16 cellular contexts compared by ENCODE assay signal in the genomic region with DNA sequence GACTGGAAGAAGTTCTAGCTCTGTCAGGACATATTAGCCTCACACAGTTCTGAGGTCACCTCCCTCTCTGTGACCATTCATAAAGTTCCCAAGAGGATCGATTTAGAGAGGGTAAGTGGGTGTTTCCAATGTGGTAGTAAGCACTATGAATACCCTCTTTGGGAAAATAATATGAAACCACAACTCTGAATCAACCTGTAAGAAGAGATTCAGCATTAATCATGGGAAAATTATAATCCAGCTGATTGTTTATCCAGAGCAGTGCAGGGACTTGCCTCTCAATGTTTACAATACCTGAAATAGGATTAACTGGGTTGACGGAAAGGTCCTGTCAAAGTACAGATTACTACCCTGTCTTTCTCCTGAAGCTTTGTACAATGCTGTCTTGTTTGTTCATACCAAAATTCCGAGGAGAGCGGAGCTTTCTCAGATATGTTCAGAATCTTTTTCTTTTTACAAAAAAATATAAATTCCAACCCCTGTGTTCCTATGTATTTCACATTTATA.
DNase-seq lines count a peak whose midpoint lies in the region; ATAC-seq, FAIRE-seq and TF ChIP-seq lines count a peak whose summit lies in the region.
"Had no signal": no experiment of that assay in that cellular context is flagged by ENCODE, and none has a peak within 500 bp of the region (broad histone marks: within the 10 kb centered on the region; RNA-seq: fewer than 3 reads in every experiment).

No MANE protein-coding gene starts in this region.

- H3K36me3 Mint-ChIP-seq in astrocyte (ENCODE audit: low read depth, unreplicated experiment): no peaks in the 10 kb centered on the region
- H3K36me3 Mint-ChIP-seq: CD4-positive, alpha-beta memory T cell had no signal

- H3K9me3 ChIP-seq in astrocyte (ENCODE audit: insufficient read depth, low read depth, low read length): no peaks in the 10 kb centered on the region
- no peaks in the 10 kb centered on the region for H3K9me3 ChIP-seq in HepG2 (ENCODE audit: low read length)
- no peaks in the 10 kb centered on the region for H3K9me3 ChIP-seq in upper lobe of left lung
- H3K9me3 ChIP-seq: BE2C, MG63 had no signal

- H3K27ac ChIP-seq in astrocyte (ENCODE audit: low read depth, low read length): no peak overlapping the region
- no peak overlapping the region for H3K27ac ChIP-seq in HepG2 (ENCODE audit: extremely low read length, insufficient read depth, low read length)
- no peak overlapping the region for H3K27ac ChIP-seq in upper lobe of left lung

- POLR2A ChIA-PET in HepG2 (lab: Yijun Ruan, JAX): no interaction called here

- DNase-seq in HuH-7.5 (ENCODE audit: low spot score) (peak; percentile 12), astrocyte (ENCODE audit: low read depth) (peak; percentile 7), HepG2 (ENCODE audit: low spot score) (no peak), upper lobe of left lung (no peak), epidermal melanocyte (ENCODE audit: insufficient read length, low spot score) (no peak)
- DNase-seq in NK-92 treated with Interleukin-12 subunit alpha and Interleukin-12 subunit beta, amount 100 ng/mL, for 24 hours (lab: John Stamatoyannopoulos, UW): no peak
- DNase-seq: BE2C; CD4-positive, alpha-beta memory T cell; KBM-7; MG63; NCI-H1092 treated with DMSO at 0.1 percent for 48 hours; NCI-H187 treated with DMSO at 0.1 percent for 48 hours; NCI-H2171; NCI-H774; SW 1271 had no signal

- H3K27me3 ChIP-seq in astrocyte (ENCODE audit: insufficient read depth, low read length): no peaks in the 10 kb centered on the region
- H3K27me3 ChIP-seq in HepG2 (ENCODE audit: control insufficient read depth in 1 of 2, insufficient read depth in 2 of 2, low read length in 2 of 2): no peaks in the 10 kb centered on the region
- H3K27me3 ChIP-seq in upper lobe of left lung: no peaks in the 10 kb centered on the region
- H3K27me3 ChIP-seq: BE2C, MG63 had no signal

- TF ChIP-seq RAD21 in HepG2 (CRISPR knock-in tag; IDR thresholded peaks at IDR 0.05): no peak

- H3K9ac ChIP-seq in astrocyte (ENCODE audit: low read length) (no peak overlapping the region), HepG2 (ENCODE audit: insufficient read depth, low read depth, low read length) (no peak overlapping the region)

- WGBS in HepG2 (ENCODE audit: low lambda C conversion rate): 6% methylated on average over 4 of the region's 4 CpGs
- 73 to 74% methylated on average over 4 of the region's 4 CpGs for WGBS in upper lobe of left lung, 2 donors

- H3K79me2 ChIP-seq in astrocyte (ENCODE audit: insufficient read depth, low read length) (no peaks in the 10 kb centered on the region), HepG2 (ENCODE audit: insufficient read depth, low read length) (no peaks in the 10 kb centered on the region)

- no peak overlapping the region for H3K4me3 ChIP-seq in astrocyte (ENCODE audit: insufficient read depth, low read depth, low read length)
- H3K4me3 ChIP-seq in HepG2 (replicated peaks in 1 of 3; ENCODE audit: insufficient read depth in 1 of 3, low read depth in 2 of 3, low read length in 3 of 3): no peak overlapping the region
- H3K4me3 ChIP-seq in upper lobe of left lung: no peak overlapping the region
- H3K4me3 ChIP-seq: MG63 had no signal

- FAIRE-seq in astrocyte (lab: Jason Lieb, UNC) (no peak), HepG2 (lab: Jason Lieb, UNC) (no peak)

- no peaks in the 10 kb centered on the region for H3K27me3 Mint-ChIP-seq in astrocyte (ENCODE audit: low read depth, unreplicated experiment)

- no peak overlapping the region for H3K4me3 Mint-ChIP-seq in astrocyte (ENCODE audit: unreplicated experiment)
- H3K4me3 Mint-ChIP-seq: CD4-positive, alpha-beta memory T cell had no signal

- H3K4me1 ChIP-seq in astrocyte (ENCODE audit: insufficient read depth, low read length) (no peaks in the 10 kb centered on the region), HepG2 (ENCODE audit: insufficient read depth, low read length) (no peaks in the 10 kb centered on the region), upper lobe of left lung (no peaks in the 10 kb centered on the region)
- H3K4me1 ChIP-seq: BE2C had no signal

- TF ChIP-seq POLR2A in HepG2 (IDR thresholded peaks at IDR 0.05; ENCODE audit: insufficient read depth in 1 of 2, low read depth in 2 of 2, low read length in 2 of 2): no peak
- no peak for TF ChIP-seq POLR2A in upper lobe of left lung (IDR thresholded peaks at IDR 0.05)

- no peaks in the 10 kb centered on the region for H4K20me1 ChIP-seq in astrocyte (ENCODE audit: insufficient read depth, low read length)
- no peaks in the 10 kb centered on the region for H4K20me1 ChIP-seq in HepG2 (ENCODE audit: insufficient read depth, low read length)

- no peak overlapping the region for H3K27ac Mint-ChIP-seq in astrocyte (ENCODE audit: unreplicated experiment)
- H3K27ac Mint-ChIP-seq: CD4-positive, alpha-beta memory T cell had no signal

- CTCF ChIA-PET in HepG2 (lab: Yijun Ruan, JAX; ENCODE audit: low intra/inter-chr PET ratio, low total read pairs): no interaction called here

- ATAC-seq in HepG2 (peak; percentile 62), upper lobe of left lung (ENCODE audit: low FRiP score in 2 of 2) (no peak), GM18907 (IDR thresholded peaks at IDR 0.05; ENCODE audit: unreplicated experiment) (no peak)

- no peak for TF ChIP-seq EP300 in HepG2 (IDR thresholded peaks at IDR 0.05; ENCODE audit: low read depth in 2 of 2, low read length in 2 of 2)
- no peak for TF ChIP-seq EP300 in HepG2 (CRISPR knock-in tag; IDR thresholded peaks at IDR 0.05; ENCODE audit: borderline replicate concordance)
- TF ChIP-seq EP300 in upper lobe of left lung (IDR thresholded peaks at IDR 0.05): no peak

- no TSS peak for BruUV-seq in HepG2 (replicated peaks; lab: Mats Ljungman, UMichigan)

- TF ChIP-seq CTCF in astrocyte (IDR thresholded peaks at IDR 0.05; ENCODE audit: insufficient read depth, low read depth, low read length) (no peak), HepG2 (CRISPR knock-in tag; IDR thresholded peaks at IDR 0.05) (no peak), upper lobe of left lung (IDR thresholded peaks at IDR 0.05) (no peak)

- no peaks in the 10 kb centered on the region for H3K9me3 Mint-ChIP-seq in astrocyte (ENCODE audit: unreplicated experiment)

- H2AFZ ChIP-seq in astrocyte (ENCODE audit: low read depth, low read length): no peak overlapping the region
- no peak overlapping the region for H2AFZ ChIP-seq in HepG2 (ENCODE audit: low read length)

- intact Hi-C loops in HepG2 (cut with micrococcal nuclease; ENCODE audit: unreplicated experiment): no loop called here

- H3K36me3 ChIP-seq in astrocyte (ENCODE audit: insufficient read depth, low read length): no peaks in the 10 kb centered on the region
- no peaks in the 10 kb centered on the region for H3K36me3 ChIP-seq in HepG2 (replicated peaks in 1 of 2; ENCODE audit: control insufficient read depth in 1 of 2, insufficient read depth in 2 of 2, low read length in 2 of 2)
- H3K36me3 ChIP-seq in upper lobe of left lung: no peaks in the 10 kb centered on the region
- H3K36me3 ChIP-seq: BE2C, MG63 had no signal

- H3K4me2 ChIP-seq in astrocyte (ENCODE audit: low read length) (no peak overlapping the region), HepG2 (ENCODE audit: low read depth, low read length) (no peak overlapping the region)

- peaks cover 5% of the 10 kb centered on the region for H3K4me1 Mint-ChIP-seq in astrocyte (ENCODE audit: low read depth, unreplicated experiment)
- H3K4me1 Mint-ChIP-seq: CD4-positive, alpha-beta memory T cell had no signal

- in situ Hi-C loops in HepG2 (cut with HindIII; ENCODE audit: extremely low pct_ligation_motif_present, low pct_unique_long_range_greater_than_20kb): no loop called here

TF ChIP-seq in HepG2, 621 proteins besides CTCF, POLR2A, EP300 and RAD21 (continues in another document):
- TF ChIP-seq SNRNP70 (IDR thresholded peaks at IDR 0.05; ENCODE audit: low read depth, low read length): no peak
- no peak for TF ChIP-seq KAT8 (CRISPR knock-in tag; IDR thresholded peaks at IDR 0.05)
- no peak for TF ChIP-seq NR2F6 (IDR thresholded peaks at IDR 0.05)
- no peak for TF ChIP-seq NR2F6 (CRISPR knock-in tag; IDR thresholded peaks at IDR 0.05)
- TF ChIP-seq, protein P1, sequence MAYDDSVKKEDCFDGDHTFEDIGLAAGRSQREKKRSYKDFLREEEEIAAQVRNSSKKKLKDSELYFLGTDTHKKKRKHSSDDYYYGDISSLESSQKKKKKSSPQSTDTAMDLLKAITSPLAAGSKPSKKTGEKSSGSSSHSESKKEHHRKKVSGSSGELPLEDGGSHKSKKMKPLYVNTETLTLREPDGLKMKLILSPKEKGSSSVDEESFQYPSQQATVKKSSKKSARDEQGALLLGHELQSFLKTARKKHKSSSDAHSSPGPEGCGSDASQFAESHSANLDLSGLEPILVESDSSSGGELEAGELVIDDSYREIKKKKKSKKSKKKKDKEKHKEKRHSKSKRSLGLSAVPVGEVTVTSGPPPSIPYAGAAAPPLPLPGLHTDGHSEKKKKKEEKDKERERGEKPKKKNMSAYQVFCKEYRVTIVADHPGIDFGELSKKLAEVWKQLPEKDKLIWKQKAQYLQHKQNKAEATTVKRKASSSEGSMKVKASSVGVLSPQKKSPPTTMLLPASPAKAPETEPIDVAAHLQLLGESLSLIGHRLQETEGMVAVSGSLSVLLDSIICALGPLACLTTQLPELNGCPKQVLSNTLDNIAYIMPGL (CRISPR knock-in tag; IDR thresholded peaks at IDR 0.05; ENCODE audit: borderline replicate concordance in 1 of 2, low read depth in 1 of 2): no peak
- TF ChIP-seq, protein P2, sequence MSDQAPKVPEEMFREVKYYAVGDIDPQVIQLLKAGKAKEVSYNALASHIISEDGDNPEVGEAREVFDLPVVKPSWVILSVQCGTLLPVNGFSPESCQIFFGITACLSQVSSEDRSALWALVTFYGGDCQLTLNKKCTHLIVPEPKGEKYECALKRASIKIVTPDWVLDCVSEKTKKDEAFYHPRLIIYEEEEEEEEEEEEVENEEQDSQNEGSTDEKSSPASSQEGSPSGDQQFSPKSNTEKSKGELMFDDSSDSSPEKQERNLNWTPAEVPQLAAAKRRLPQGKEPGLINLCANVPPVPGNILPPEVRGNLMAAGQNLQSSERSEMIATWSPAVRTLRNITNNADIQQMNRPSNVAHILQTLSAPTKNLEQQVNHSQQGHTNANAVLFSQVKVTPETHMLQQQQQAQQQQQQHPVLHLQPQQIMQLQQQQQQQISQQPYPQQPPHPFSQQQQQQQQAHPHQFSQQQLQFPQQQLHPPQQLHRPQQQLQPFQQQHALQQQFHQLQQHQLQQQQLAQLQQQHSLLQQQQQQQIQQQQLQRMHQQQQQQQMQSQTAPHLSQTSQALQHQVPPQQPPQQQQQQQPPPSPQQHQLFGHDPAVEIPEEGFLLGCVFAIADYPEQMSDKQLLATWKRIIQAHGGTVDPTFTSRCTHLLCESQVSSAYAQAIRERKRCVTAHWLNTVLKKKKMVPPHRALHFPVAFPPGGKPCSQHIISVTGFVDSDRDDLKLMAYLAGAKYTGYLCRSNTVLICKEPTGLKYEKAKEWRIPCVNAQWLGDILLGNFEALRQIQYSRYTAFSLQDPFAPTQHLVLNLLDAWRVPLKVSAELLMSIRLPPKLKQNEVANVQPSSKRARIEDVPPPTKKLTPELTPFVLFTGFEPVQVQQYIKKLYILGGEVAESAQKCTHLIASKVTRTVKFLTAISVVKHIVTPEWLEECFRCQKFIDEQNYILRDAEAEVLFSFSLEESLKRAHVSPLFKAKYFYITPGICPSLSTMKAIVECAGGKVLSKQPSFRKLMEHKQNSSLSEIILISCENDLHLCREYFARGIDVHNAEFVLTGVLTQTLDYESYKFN (CRISPR knock-in tag; conservative IDR thresholded peaks at IDR 0.05): no peak
- no peak for TF ChIP-seq ZNF713 (CRISPR knock-in tag; IDR thresholded peaks at IDR 0.05)

Comparison
In these comparisons a context has a peak if more than half of its experiments do, and no peak if none do; other contexts are left out.
1. DNase-seq: peak in HuH-7.5 (single experiment) and astrocyte (single experiment); none in HepG2 (single experiment), upper lobe of left lung (0 of 2), NK-92 treated with Interleukin-12 subunit alpha and Interleukin-12 subunit beta, amount 100 ng/mL, for 24 hours (single experiment) and epidermal melanocyte (single experiment).